In genomic region chr4:182578402-182578801, GRCh38 we compare ENCODE assay signal across 16 cellular contexts.
DNase-seq lines count a peak whose midpoint lies in the region; ATAC-seq, FAIRE-seq and TF ChIP-seq lines count a peak whose summit lies in the region.
"Had no signal": no experiment of that assay in that cellular context is flagged by ENCODE, and none has a peak within 500 bp of the region (broad histone marks: within the 10 kb centered on the region; RNA-seq: fewer than 3 reads in every experiment).

No MANE protein-coding gene starts in this region.

- intact Hi-C loops in IMR-90 (cut with micrococcal nuclease) (no loop called here), mucosa of descending colon (cut with DNase I, micrococcal nuclease) (no loop called here)

- no peaks in the 10 kb centered on the region for H4K20me1 ChIP-seq in IMR-90 (ENCODE audit: insufficient read depth, low read length)

- FAIRE-seq in bronchial epithelial cell (lab: Jason Lieb, UNC) = peak; percentile 90
- FAIRE-seq: colon, TTC549 had no signal

- peak overlapping the region; percentile 61; the same call in 1 of the 2 replicates for H3K18ac ChIP-seq in IMR-90 (ENCODE audit: low read depth, low read length)

- BruUV-seq in IMR-90 (replicated peaks; lab: Mats Ljungman, UMichigan) = no TSS peak

- DNase-seq in BJ (ENCODE audit: low read depth) (peak; percentile 33), IMR-90 (peak; percentile 91), bronchial epithelial cell (ENCODE audit: low read depth) (peak; percentile 90), lung (ENCODE audit: low spot score) (peak; percentile 54), mucosa of descending colon (no peak), SHP77 (lab: John Stamatoyannopoulos, UW) (no peak)
- DNase-seq: activated T-cell treated with anti-CD3 and anti-CD28 coated beads, Interleukin-2, amount 50 U/mL, for 1 hour; DMS153; NCI-H1092; NK-92 treated with Interleukin-12 subunit alpha and Interleukin-12 subunit beta, amount 100 ng/mL, for 24 hours; stimulated activated naive CD8-positive, alpha-beta T cell treated with anti-CD3 and anti-CD28 coated beads, Interleukin-15, amount 100 ng/mL, for 72 hours had no signal

- peaks cover 5% of the 10 kb centered on the region; the same call in 1 of the 2 replicates for H3K4me1 ChIP-seq in IMR-90 (ENCODE audit: control insufficient read depth, insufficient read depth, low read length)
- peaks cover 0 to 5% of the 10 kb centered on the region in 2 donors for H3K4me1 ChIP-seq in lung (ENCODE audit: control insufficient read depth in 2 of 2, insufficient read depth in 2 of 2, low read length in 2 of 2)
- H3K4me1 ChIP-seq in mucosa of descending colon (ENCODE audit: low read depth) = no peaks in the 10 kb centered on the region

- POLR2A ChIA-PET in BJ (lab: Charles Lee) (no interaction called here), IMR-90 (lab: Charles Lee; ENCODE audit: unreplicated experiment) (no interaction called here)

- ATAC-seq in IMR-90 (ENCODE audit: low read depth) = peak; percentile 57
- ATAC-seq in lung (ENCODE audit: insufficient read depth, low FRiP score) = peak; percentile 82
- ATAC-seq in HG03439 (IDR thresholded peaks at IDR 0.05; ENCODE audit: unreplicated experiment) = no peak
- no peak for ATAC-seq in mucosa of descending colon
- ATAC-seq in GM19328 (IDR thresholded peaks at IDR 0.05; ENCODE audit: unreplicated experiment) = no peak
- ATAC-seq: natural killer cell treated with Interleukin-12 subunit alpha and Interleukin-12 subunit beta and Interleukin-15 and Interleukin-18, amount 100 ng/mL, for 72 hours; stimulated activated naive CD8-positive, alpha-beta T cell treated with anti-CD3 and anti-CD28 coated beads, Interleukin-15, amount 100 ng/mL, for 72 hours had no signal

- H3K36me3 ChIP-seq in BJ (ENCODE audit: control insufficient read depth, insufficient read depth, low read length) (no peaks in the 10 kb centered on the region), IMR-90 (ENCODE audit: control insufficient read depth, insufficient read depth, low read length) (no peaks in the 10 kb centered on the region), bronchial epithelial cell (ENCODE audit: control insufficient read depth, insufficient read depth, low read length) (no peaks in the 10 kb centered on the region), lung (ENCODE audit: control insufficient read depth in 2 of 2, insufficient read depth in 2 of 2, low read length in 2 of 2) (no peaks in the 10 kb centered on the region), mucosa of descending colon (ENCODE audit: low read depth) (no peaks in the 10 kb centered on the region)

- no peak for TF ChIP-seq RAD21 in IMR-90 (IDR thresholded peaks at IDR 0.05; ENCODE audit: low read length)

- peak overlapping the region; percentile 70; the same call in 1 of the 2 replicates for H3K4ac ChIP-seq in IMR-90 (ENCODE audit: low read depth, low read length)

- peaks cover 2 to 10% of the 10 kb centered on the region in 2 experiments; a peak in 1 of 4 replicates for H3K79me1 ChIP-seq in IMR-90 (ENCODE audit: low read depth in 1 of 2, low read length in 2 of 2)

- in situ Hi-C loops in IMR-90 (cut with MboI; ENCODE audit: low sequenced_read_pairs) = no loop called here

- peak overlapping the region; percentile 43; the same call in 1 of the 2 replicates for H4K91ac ChIP-seq in IMR-90 (ENCODE audit: insufficient read depth, low read depth, low read length)

- H2BK120ac ChIP-seq in IMR-90 (ENCODE audit: low read depth, low read length) = peak overlapping the region; percentile 79

- dilution Hi-C loops in IMR-90 (cut with HindIII; ENCODE audit: low sequenced_read_pairs, unreplicated experiment) = no loop called here

- H2AFZ ChIP-seq in IMR-90 (replicated peaks; ENCODE audit: low read length, poor library complexity) = no peak overlapping the region

- peak overlapping the region; percentile 61; the same call in 1 of the 3 replicates for H2BK15ac ChIP-seq in IMR-90 (ENCODE audit: low read depth, low read length)

- no peak for TF ChIP-seq CTCF in BJ (IDR thresholded peaks at IDR 0.05; ENCODE audit: insufficient read depth, low read depth, low read length)
- TF ChIP-seq CTCF in IMR-90 (conservative IDR thresholded peaks at IDR 0.05; ENCODE audit: low read depth, low read length) = no peak
- TF ChIP-seq CTCF in bronchial epithelial cell (IDR thresholded peaks at IDR 0.05; ENCODE audit: insufficient read depth, low read length, severe bottlenecking) = no peak
- no peak for TF ChIP-seq CTCF in lung (IDR thresholded peaks at IDR 0.05; ENCODE audit: control extremely low read depth, extremely low read depth)
- no peak for TF ChIP-seq CTCF in mucosa of descending colon (IDR thresholded peaks at IDR 0.05)

- H4K8ac ChIP-seq in IMR-90 (ENCODE audit: low read depth in 2 of 2, low read length in 2 of 2) = peak overlapping the region in 1 of 2 experiments; percentile 78; a peak in 2 of 4 replicates

- TF ChIP-seq POLR2A in IMR-90 (IDR thresholded peaks at IDR 0.05; ENCODE audit: low read depth, low read length) = no peak

- peak overlapping the region; percentile 82 for H2BK5ac ChIP-seq in IMR-90 (ENCODE audit: low read depth, low read length, poor library complexity, severe bottlenecking)

- H4K5ac ChIP-seq in IMR-90 (ENCODE audit: low read depth, low read length) = peak overlapping the region; percentile 48; the same call in 1 of the 2 replicates

- H3K9me1 ChIP-seq in IMR-90 (ENCODE audit: insufficient read depth, low read length) = 0 out of 2 replicates have a peak, but pooled peaks cover 4% of the 10 kb centered on the region

- H3K56ac ChIP-seq in IMR-90 (ENCODE audit: extremely low read depth, insufficient read depth, low read length) = no peak overlapping the region

- H3K27ac ChIP-seq in IMR-90 (ENCODE audit: insufficient read depth, low read length) (no peak overlapping the region), lung (ENCODE audit: low read depth in 1 of 2, low read length in 1 of 2) (no peak overlapping the region)

- no peak overlapping the region for H3K4me2 ChIP-seq in IMR-90 (ENCODE audit: low read depth, low read length)

- CTCF ChIA-PET in BJ (lab: Yijun Ruan, JAX) = interaction anchor here (1.8 kb wide), 1 partner anchor 14 kb away, joined by 3 read pairs; no protein-coding TSS in a partner anchor
- CTCF ChIA-PET in IMR-90 (lab: Yijun Ruan, JAX) = interaction anchor here (0.5 to 0.7 kb wide), 6 partner anchors 14 to 1246 kb away, joined by 3 to 11 read pairs (median 3); no protein-coding TSS in a partner anchor

- no peaks in the 10 kb centered on the region for H3K9me3 ChIP-seq in IMR-90 (ENCODE audit: control insufficient read depth, insufficient read depth, low read length)
- no peaks in the 10 kb centered on the region for H3K9me3 ChIP-seq in lung (ENCODE audit: control insufficient read depth in 2 of 2, insufficient read depth in 1 of 2, low read length in 1 of 2)
- no peaks in the 10 kb centered on the region for H3K9me3 ChIP-seq in mucosa of descending colon

- peak overlapping the region; percentile 6; the same call in 1 of the 2 replicates for H3K23ac ChIP-seq in IMR-90 (ENCODE audit: low read depth, low read length)

- H3K4me3 ChIP-seq in BJ (ENCODE audit: low read depth, low read length) (no peak overlapping the region), IMR-90 (ENCODE audit: insufficient read depth, low read depth, low read length) (no peak overlapping the region), bronchial epithelial cell (ENCODE audit: low read depth, low read length) (no peak overlapping the region), lung (no peak overlapping the region), mucosa of descending colon (no peak overlapping the region)

- no peak overlapping the region for H3K9ac ChIP-seq in IMR-90 (ENCODE audit: low read depth, low read length)

- H2BK20ac ChIP-seq in IMR-90 (ENCODE audit: low read depth, low read length) = peak overlapping the region; percentile 90

- H2AK9ac ChIP-seq in IMR-90 (replicated peaks; ENCODE audit: low read depth, low read length, poor library complexity) = no peak overlapping the region

- H2AK5ac ChIP-seq in IMR-90 (ENCODE audit: low read depth, low read length) = peak overlapping the region; percentile 42; the same call in 1 of the 2 replicates

- no peaks in the 10 kb centered on the region for H3K27me3 ChIP-seq in BJ (ENCODE audit: control insufficient read depth, insufficient read depth, low read length)
- no peaks in the 10 kb centered on the region for H3K27me3 ChIP-seq in IMR-90 (ENCODE audit: control insufficient read depth, insufficient read depth, low read length)
- H3K27me3 ChIP-seq in bronchial epithelial cell (ENCODE audit: control insufficient read depth, insufficient read depth, low read length) = no peaks in the 10 kb centered on the region
- H3K27me3 ChIP-seq in lung (ENCODE audit: control insufficient read depth, insufficient read depth) = no peaks in the 10 kb centered on the region

- H3K14ac ChIP-seq in IMR-90 (replicated peaks; ENCODE audit: low read depth, low read length) = 0 out of 2 replicates have a peak overlapping the region, but pooled peaks have one; percentile 34

TF ChIP-seq in IMR-90, 13 proteins besides CTCF, POLR2A, EP300 and RAD21:
- no peak for TF ChIP-seq NFE2L2 (IDR thresholded peaks at IDR 0.05; ENCODE audit: low read depth, low read length)
- 0 out of 2 replicates have a peak, but pooled peaks have one; percentile 23 for TF ChIP-seq MXI1 (IDR thresholded peaks at IDR 0.05; ENCODE audit: borderline replicate concordance, low read depth, low read length)
- peak; percentile 96 for TF ChIP-seq USF2 (IDR thresholded peaks at IDR 0.05; ENCODE audit: low read depth, low read length)
- no peak for TF ChIP-seq RFX5 (IDR thresholded peaks at IDR 0.05; ENCODE audit: low read depth, low read length)

Comparison
In these comparisons a context has a peak if more than half of its experiments do, and no peak if none do; other contexts are left out.
1. DNase-seq: peak in BJ (single experiment), IMR-90 (single experiment), bronchial epithelial cell (single experiment) and lung (single experiment); none in mucosa of descending colon (0 of 3) and SHP77 (0 of 2).
2. ATAC-seq: peak in IMR-90 (single experiment) and lung (single experiment); none in HG03439 (single experiment), mucosa of descending colon (single experiment) and GM19328 (single experiment).